ENCODE assay signal across 8 cellular contexts in genomic region chr4:88697113-88697512, GRCh38. TPM values are rescaled to one million over a fixed set of nuclear protein-coding genes. Genes with fewer than 3 reads are reported as not detected.
A peak's percentile ranks its signal among the peaks of the same experiment; 100 is the strongest.
DNase-seq lines count a peak whose midpoint lies in the region; ATAC-seq, FAIRE-seq and TF ChIP-seq lines count a peak whose summit lies in the region.

No MANE protein-coding gene starts in this region.

- H3K27ac Mint-ChIP-seq in T-helper 1 cell treated with Interleukin-12 subunit alpha and Interleukin-12 subunit beta and Interleukin-4 antibody, amounts not matched to agents 30 μg/mL and 1 μg/mL, for 36 hours: peak overlapping the region; percentile 85

- peaks cover 0 to 12% (median 0%) of the 10 kb centered on the region in 3 donors for H3K36me3 ChIP-seq in tibial nerve

- peaks cover 6% of the 10 kb centered on the region for H3K36me3 Mint-ChIP-seq in T-helper 1 cell treated with Interleukin-12 subunit alpha and Interleukin-12 subunit beta and Interleukin-4 antibody, amounts not matched to agents 30 μg/mL and 1 μg/mL, for 36 hours (ENCODE audit: low read depth)

- TF ChIP-seq POLR2A in tibial nerve (IDR thresholded peaks at IDR 0.05): no peak

- FAIRE-seq in GM19239 (lab: Jason Lieb, UNC): peak; percentile 8

- no peak for ATAC-seq in GM21786 (IDR thresholded peaks at IDR 0.05; ENCODE audit: unreplicated experiment)

- H3K4me1 ChIP-seq in tibial nerve: no peaks in the 10 kb centered on the region

- DNase-seq in GM19239 (ENCODE audit: insufficient read length, low spot score) (no peak), dorsolateral prefrontal cortex (peak in 3 of 10 donors; percentile 38 to 56 (median 53)), midbrain (lab: John Stamatoyannopoulos, UW) (peak; percentile 16), tibial nerve (ENCODE audit: low spot score in 2 of 2) (peak in 1 of 2 donors; percentile 17), hepatic stellate cell (ENCODE audit: low spot score) (no peak), NOMO-1 (lab: John Stamatoyannopoulos, UW; ENCODE audit: unreplicated experiment in 2 of 2) (no peak)

- peaks cover 13% of the 10 kb centered on the region for H3K4me1 Mint-ChIP-seq in T-helper 1 cell treated with Interleukin-12 subunit alpha and Interleukin-12 subunit beta and Interleukin-4 antibody, amounts not matched to agents 30 μg/mL and 1 μg/mL, for 36 hours (ENCODE audit: low read depth)

- no peaks in the 10 kb centered on the region for H3K9me3 ChIP-seq in tibial nerve

- no peaks in the 10 kb centered on the region for H3K27me3 ChIP-seq in dorsolateral prefrontal cortex
- H3K27me3 ChIP-seq in tibial nerve: no peaks in the 10 kb centered on the region

- intact Hi-C loops in dorsolateral prefrontal cortex (cut with DNase I): loop anchor here in 1 of 2 donors (5.0 to 10.0 kb wide), 2 partner anchors 105 to 408 kb away; partner anchors contain the start of gene HERC3

- no peaks in the 10 kb centered on the region for H3K27me3 Mint-ChIP-seq in T-helper 1 cell treated with Interleukin-12 subunit alpha and Interleukin-12 subunit beta and Interleukin-4 antibody, amounts not matched to agents 30 μg/mL and 1 μg/mL, for 36 hours (ENCODE audit: low read depth)

- peak overlapping the region; percentile 90 for H3K4me3 Mint-ChIP-seq in T-helper 1 cell treated with Interleukin-12 subunit alpha and Interleukin-12 subunit beta and Interleukin-4 antibody, amounts not matched to agents 30 μg/mL and 1 μg/mL, for 36 hours

- peak overlapping the region in 58 of 59 donors; percentile 38 to 94 (median 84) for H3K27ac ChIP-seq in dorsolateral prefrontal cortex
- peak overlapping the region; percentile 78 to 91 (median 86) for H3K27ac ChIP-seq in tibial nerve

- WGBS in tibial nerve, 2 donors: 43 to 53% methylated on average over 17 of the region's 17 CpGs

- no peaks in the 10 kb centered on the region for H3K9me3 Mint-ChIP-seq in T-helper 1 cell treated with Interleukin-12 subunit alpha and Interleukin-12 subunit beta and Interleukin-4 antibody, amounts not matched to agents 30 μg/mL and 1 μg/mL, for 36 hours

- H3K4me3 ChIP-seq in dorsolateral prefrontal cortex: peak overlapping the region; percentile 42 to 84 (median 67)
- peak overlapping the region; percentile 48 to 75 (median 55) for H3K4me3 ChIP-seq in tibial nerve

- TF ChIP-seq EP300 in tibial nerve (IDR thresholded peaks at IDR 0.05): no peak

- TF ChIP-seq CTCF in dorsolateral prefrontal cortex (IDR thresholded peaks at IDR 0.05 in 54 of 56, conservative IDR thresholded peaks at IDR 0.05 in 2 of 56; ENCODE audit: low read depth in 1 of 56, partially characterized antibody in 56 of 56) (no peak), tibial nerve (IDR thresholded peaks at IDR 0.05) (no peak)

RNA-seq across cellular contexts. Expression of gene NAP1L5, which starts 0.5 kb away (rescaled TPM):
- total RNA-seq in dorsolateral prefrontal cortex (100 to 1,000 TPM in 54 of 120 experiments, 10 to 100 TPM in 66; 20.1 to 153 (median 95.5) TPM), tibial nerve (10 to 100 TPM in 3 of 4 donors, 1 to 10 TPM in 1; 6.1 to 10.2 (median 10.0) TPM)
